ENCODE assay signal across 18 cellular contexts in the genomic region with DNA sequence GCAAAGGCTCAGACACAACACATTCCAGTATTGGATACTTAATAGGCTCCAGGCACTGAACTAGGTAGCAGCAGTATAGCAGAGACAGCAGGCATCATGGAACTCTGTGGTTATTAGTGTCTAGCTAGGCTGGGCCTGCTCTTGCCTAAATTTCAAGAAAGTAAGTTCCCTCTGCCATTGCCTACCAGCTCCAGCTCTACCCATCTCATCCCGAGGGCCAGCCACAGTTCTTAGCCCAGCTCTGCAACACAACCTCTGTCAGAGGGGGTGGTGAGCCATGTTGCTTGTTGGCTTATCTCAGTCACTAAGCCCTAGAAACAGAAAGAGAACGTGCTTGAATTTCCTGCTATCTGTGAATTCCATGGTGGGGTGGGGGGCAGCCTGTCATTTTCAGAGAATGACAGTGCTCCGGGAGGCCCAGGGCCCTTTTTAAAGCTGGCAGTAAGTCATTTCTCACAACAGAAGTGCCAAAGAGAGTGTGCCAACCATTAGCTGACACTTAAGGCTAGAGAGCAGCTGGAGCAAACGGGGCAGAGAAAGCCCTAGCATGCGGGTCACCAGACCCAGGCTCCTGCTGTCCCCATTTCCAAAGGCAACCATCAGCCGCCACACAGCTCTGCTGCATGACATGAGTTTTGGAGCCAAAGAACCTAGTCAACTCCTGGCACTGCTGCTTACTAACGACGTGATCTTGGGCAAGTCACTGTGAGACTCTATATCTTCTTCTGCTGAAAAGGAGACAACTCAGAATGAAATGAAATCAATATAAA.
"Had no signal": no experiment of that assay in that cellular context is flagged by ENCODE, and none has a peak within 500 bp of the region (broad histone marks: within the 10 kb centered on the region; RNA-seq: fewer than 3 reads in every experiment).

No MANE protein-coding gene starts in this region.

- H3K4me3 Mint-ChIP-seq: central memory CD8-positive, alpha-beta T cell; immature natural killer cell; naive thymus-derived CD4-positive, alpha-beta T cell; neural crest cell had no signal

- H3K36me3 ChIP-seq: esophagus muscularis mucosa, gastrocnemius medialis, pancreas, prostate gland, uterus had no signal

- H3K4me1 ChIP-seq: esophagus muscularis mucosa, pancreas, prostate gland, uterus had no signal

- ATAC-seq: gastrocnemius medialis; naive thymus-derived CD4-positive, alpha-beta T cell; sciatic nerve had no signal

- H3K27ac Mint-ChIP-seq: immature natural killer cell had no signal

- DNase-seq: effector memory CD4-positive, alpha-beta T cell; gastrocnemius medialis; immature natural killer cell; mesendoderm; naive thymus-derived CD4-positive, alpha-beta T cell; nucleus accumbens; stimulated activated CD4-positive, alpha-beta T cell treated with anti-CD3 and anti-CD28 coated beads, Interleukin-12 subunit alpha, Interleukin-12 subunit beta, amount 100 ng/mL, for 4 hours; stimulated activated naive CD4-positive, alpha-beta T cell treated with Interleukin-2 at 50 U/mL for 16 hours; trophoblast cell; uterus had no signal

- H3K4me3 ChIP-seq: esophagus muscularis mucosa, gastrocnemius medialis, pancreas, prostate gland, skin epidermis, uterus had no signal

- H3K27ac ChIP-seq: epithelial cell of prostate, esophagus muscularis mucosa, gastrocnemius medialis, pancreas, prostate gland, skin epidermis, uterus had no signal

- H3K36me3 Mint-ChIP-seq: immature natural killer cell; naive thymus-derived CD4-positive, alpha-beta T cell had no signal

- H3K4me1 Mint-ChIP-seq: central memory CD8-positive, alpha-beta T cell; immature natural killer cell; naive thymus-derived CD4-positive, alpha-beta T cell had no signal

- H3K9me3 ChIP-seq: esophagus muscularis mucosa, gastrocnemius medialis, pancreas, prostate gland, uterus had no signal

- H3K9me3 Mint-ChIP-seq: central memory CD8-positive, alpha-beta T cell; immature natural killer cell; naive thymus-derived CD4-positive, alpha-beta T cell; neural crest cell had no signal

- H3K27me3 ChIP-seq: gastrocnemius medialis, pancreas, uterus had no signal
